Comparison of ENCODE assay signal across 7 cellular contexts in genomic region chr11:62730076-62730475, GRCh38. TPM values are rescaled to one million over a fixed set of nuclear protein-coding genes. Genes with fewer than 3 reads are reported as not detected.
A peak's percentile ranks its signal among the peaks of the same experiment; 100 is the strongest.
DNase-seq lines count a peak whose midpoint lies in the region; ATAC-seq and TF ChIP-seq lines count a peak whose summit lies in the region.
"Not testable (repeated sequence)": the region's sequence is repeated elsewhere in the genome, so short reads cannot be mapped to it uniquely, and the experiment has no call there.
"Had no signal": no experiment of that assay in that cellular context is flagged by ENCODE, and none has a peak within 500 bp of the region (broad histone marks: within the 10 kb centered on the region; RNA-seq: fewer than 3 reads in every experiment).

No MANE protein-coding gene starts in this region.

- ATAC-seq in T-cell (replicated peaks in 1 of 4) = not testable (repeated sequence)

- H3K27ac Mint-ChIP-seq in T-cell (peak overlapping the region; percentile 16 to 63), neural crest cell (ENCODE audit: unreplicated experiment) (peak overlapping the region; percentile 78)

- CTCF ChIA-PET in T-cell (lab: Charles Lee) = interaction anchor here (0.6 to 1.0 kb wide), 4 partner anchors 24 to 124 kb away, joined by 3 to 9 read pairs (median 6); partner anchors contain the start of gene ZBTB3 (in 1 of the 2)

- POLR2A ChIA-PET in T-cell (lab: Charles Lee) = interaction anchor here (0.5 to 1.1 kb wide), 6 partner anchors 19 to 1522 kb away, joined by 3 to 9 read pairs (median 3); partner anchors contain the start of gene POLR2G (in 1 of the 2)

- H3K36me3 Mint-ChIP-seq in T-cell = peaks cover 22% of the 10 kb centered on the region
- not testable (repeated sequence) for H3K36me3 Mint-ChIP-seq in neural crest cell (ENCODE audit: low read depth)

- peaks cover 83% of the 10 kb centered on the region for H3K79me2 ChIP-seq in GM23248 (ENCODE audit: insufficient read depth)

- in situ Hi-C loops in GM23248 (cut with MboI); astrocyte of the cerebellum (cut with HindIII; ENCODE audit: low sequenced_read_pairs): not testable (repeated sequence)

- not testable (repeated sequence) for H3K9me2 ChIP-seq in GM23248 (ENCODE audit: insufficient read depth)

- H3K4me1 Mint-ChIP-seq in T-cell (peaks cover 30 to 43% (median 40%) of the 10 kb centered on the region in 3 donors), neural crest cell (peaks cover 20% of the 10 kb centered on the region)

- H3K9ac ChIP-seq in GM23248 = peak overlapping the region; percentile 92

- H3K9me3 ChIP-seq in GM23248 (ENCODE audit: low read depth); tibial artery: not testable (repeated sequence)

- H3K27me3 ChIP-seq in GM23248 (replicated peaks; ENCODE audit: insufficient read depth); tibial artery: not testable (repeated sequence)

- intact Hi-C loops in tibial artery (cut with DNase I; ENCODE audit: low total_unique reads) = not testable (repeated sequence)

- H3K27ac ChIP-seq in GM23248 (peak overlapping the region; percentile 95), tibial artery (peak overlapping the region in 1 of 2 donors; percentile 90)

- peak overlapping the region; percentile 92 for H3K4me2 ChIP-seq in GM23248 (ENCODE audit: unreplicated experiment)

- H3K4me3 ChIP-seq in GM23248 = peak overlapping the region; percentile 88
- H3K4me3 ChIP-seq in astrocyte of the cerebellum (ENCODE audit: low read depth, low read length) = peak overlapping the region; percentile 94
- peak overlapping the region; percentile 98 for H3K4me3 ChIP-seq in fibroblast of the aortic adventitia (ENCODE audit: low read depth, low read length)
- H3K4me3 ChIP-seq in tibial artery = peak overlapping the region; percentile 85 to 89

- peaks cover 10% of the 10 kb centered on the region for H3K4me1 ChIP-seq in GM23248 (ENCODE audit: insufficient read depth)
- peaks cover 0 to 41% (median 31%) of the 10 kb centered on the region in 4 donors for H3K4me1 ChIP-seq in tibial artery

- H3K4me3 Mint-ChIP-seq in T-cell (peak overlapping the region; percentile 73 to 98 (median 98)), neural crest cell (peak overlapping the region; percentile 97)

- H3K36me3 ChIP-seq in GM23248 (ENCODE audit: low read depth) (peaks cover 21% of the 10 kb centered on the region), tibial artery (peaks cover 9 to 40% (median 19%) of the 10 kb centered on the region in 3 donors)

- not testable (repeated sequence) for DNase-seq in GM23248; T-cell; astrocyte of the cerebellum (ENCODE audit: low read depth); fibroblast of the aortic adventitia (ENCODE audit: low read depth); neural crest cell (ENCODE audit: low read depth, low spot score); tibial artery

- peaks cover 27% of the 10 kb centered on the region for H3F3A ChIP-seq in GM23248 (ENCODE audit: insufficient read depth)

- TF ChIP-seq CTCF in astrocyte of the cerebellum (IDR thresholded peaks at IDR 0.05; ENCODE audit: low read depth, low read length, missing control alignments); fibroblast of the aortic adventitia (IDR thresholded peaks at IDR 0.05; ENCODE audit: insufficient read depth, low read length); neural crest cell (conservative IDR thresholded peaks at IDR 0.05); tibial artery (IDR thresholded peaks at IDR 0.05): not testable (repeated sequence)

- 0 out of 2 replicates have a peak overlapping the region, but pooled peaks have one; percentile 15 for H2AFZ ChIP-seq in GM23248

- 74 to 75% methylated on average over 14 of the region's 14 CpGs for WGBS in GM23248 (ENCODE audit: low coverage in 1 of 2, low lambda C conversion rate in 2 of 2, missing lambda C conversion rate in 2 of 2), 2 experiments

- H4K20me1 ChIP-seq in GM23248 (ENCODE audit: insufficient read depth) = not testable (repeated sequence)

- not testable (repeated sequence) for H3K27me3 Mint-ChIP-seq in T-cell; neural crest cell (ENCODE audit: low read depth)

- not testable (repeated sequence) for H3K9me3 Mint-ChIP-seq in T-cell, neural crest cell

RNA-seq across cellular contexts. Expression of gene TTC9C, which starts 1.8 kb away (rescaled TPM):
- 28.9 and 54.6 TPM in 2 replicates for total RNA-seq in GM23248 (2014; rRNA removed; shearing (Covaris generic))
- 40.1 and 46.6 TPM in 2 replicates for polyA plus RNA-seq in GM23248 (2016; fragmentation: Nextera tagmentation; extraction: Ambion mirVana)
- total RNA-seq in T-cell (10 to 100 TPM; 15.4 to 54.5 (median 44.6) TPM), fibroblast of the aortic adventitia (ENCODE audit: low replicate concordance) (20.3 and 40.1 TPM in 2 replicates), neural crest cell (44.7 and 49.2 TPM in 2 replicates)

RNA-seq across cellular contexts. Expression of gene HNRNPUL2, which starts 2.8 kb away (rescaled TPM):
- 2.9 and 5.0 TPM in 2 replicates for total RNA-seq in GM23248 (2014; rRNA removed; shearing (Covaris generic))
- polyA plus RNA-seq in GM23248 (2016; fragmentation: Nextera tagmentation; extraction: Ambion mirVana) = 2.1 and 3.1 TPM in 2 replicates
- 10 to 100 TPM; 45.8 to 67.8 (median 62.7) TPM for total RNA-seq in T-cell
- total RNA-seq in fibroblast of the aortic adventitia (ENCODE audit: low replicate concordance) = 10.4 and 16.7 TPM in 2 replicates
- 79.6 and 80.7 TPM in 2 replicates for total RNA-seq in neural crest cell

RNA-seq across cellular contexts. Expression of gene GNG3, which starts 22.6 kb away (rescaled TPM):
- not detected in 2 replicates for total RNA-seq in GM23248 (2014; rRNA removed; shearing (Covaris generic))
- polyA plus RNA-seq in GM23248 (2016; fragmentation: Nextera tagmentation; extraction: Ambion mirVana) = 0.29 TPM in 1 of 2 replicates, not detected in the other
- total RNA-seq in T-cell (not detected), fibroblast of the aortic adventitia (ENCODE audit: low replicate concordance) (not detected in 2 replicates), neural crest cell (11.3 and 12.9 TPM in 2 replicates)
- total RNA-seq: T-helper 2 cell treated with Interferon-gamma antibody and Interleukin-4, amounts not matched to agents 100 ng/mL and 5 ng/mL, for 36 hours had no signal

RNA-seq across cellular contexts. Expression of gene BSCL2, which starts 22.9 kb away (rescaled TPM):
- 51.0 and 63.5 TPM in 2 replicates for total RNA-seq in GM23248 (2014; rRNA removed; shearing (Covaris generic))
- 74.5 and 79.0 TPM in 2 replicates for polyA plus RNA-seq in GM23248 (2016; fragmentation: Nextera tagmentation; extraction: Ambion mirVana)
- total RNA-seq in T-cell = 10 to 100 TPM; 21.9 to 43.7 (median 37.3) TPM
- total RNA-seq in fibroblast of the aortic adventitia (ENCODE audit: low replicate concordance) = 34.4 and 43.5 TPM in 2 replicates
- 106 and 111 TPM in 2 replicates for total RNA-seq in neural crest cell

RNA-seq across cellular contexts. Expression of gene ZBTB3, which starts 23.9 kb away (rescaled TPM):
- total RNA-seq in GM23248 (2014; rRNA removed; shearing (Covaris generic)) = 6.6 and 8.0 TPM in 2 replicates
- polyA plus RNA-seq in GM23248 (2016; fragmentation: Nextera tagmentation; extraction: Ambion mirVana) = 4.9 and 5.5 TPM in 2 replicates
- total RNA-seq in T-cell = 10 to 100 TPM in 3 of 5 donors, 1 to 10 TPM in 2; 5.9 to 24.6 (median 22.9) TPM
- total RNA-seq in fibroblast of the aortic adventitia (ENCODE audit: low replicate concordance) = 4.2 and 13.4 TPM in 2 replicates
- 11.5 and 16.1 TPM in 2 replicates for total RNA-seq in neural crest cell

Comparison
In these comparisons a context has a peak if more than half of its experiments do, and no peak if none do; other contexts are left out.
1. RNA of gene GNG3, which starts 22.6 kb away (total RNA-seq): 11.3 to 12.9 TPM in neural crest cell; not detected in fibroblast of the aortic adventitia, not detected in GM23248 and not detected in T-cell; every median in the first group is over 10 times any median in the second.
2. Peak in every context shown above with its lines, with median percentiles within 50 percentile points of each other: H3K4me3 ChIP-seq.